ENCODE assay signal across 10 cellular contexts in genomic region chr14:102220031-102220430, GRCh38.
DNase-seq lines count a peak whose midpoint lies in the region; ATAC-seq lines count a peak whose summit lies in the region.
"Had no signal": no experiment of that assay in that cellular context is flagged by ENCODE, and none has a peak within 500 bp of the region (broad histone marks: within the 10 kb centered on the region; RNA-seq: fewer than 3 reads in every experiment).

No MANE protein-coding gene starts in this region.

- DNase-seq in activated CD4-positive, alpha-beta T cell treated with anti-CD3 and anti-CD28 coated beads, Interleukin-2, amount 50 U/mL, for 48 hours = peak; percentile 12 to 26
- no peak for DNase-seq in activated CD4-positive, alpha-beta T cell treated with anti-CD3 and anti-CD28 coated beads for 4 hours
- DNase-seq in naive B cell (peak; percentile 68), hippocampal formation (lab: John Stamatoyannopoulos, UW) (no peak), NCI-H510A (lab: John Stamatoyannopoulos, UW) (no peak), NCI-H187 treated with DMSO at 0.1 percent for 48 hours (lab: John Stamatoyannopoulos, UW) (no peak)
- DNase-seq: activated T-cell treated with anti-CD3 and anti-CD28 coated beads, Interleukin-2, amount 50 U/mL, for 4 hours; effector memory CD8-positive, alpha-beta T cell had no signal

- H3K27ac Mint-ChIP-seq in naive B cell = peak overlapping the region in 4 of 6 donors; percentile 53 to 97 (median 86)
- H3K27ac Mint-ChIP-seq: effector memory CD8-positive, alpha-beta T cell had no signal

- no peaks in the 10 kb centered on the region for H3K27me3 Mint-ChIP-seq in naive B cell
- H3K27me3 Mint-ChIP-seq: effector memory CD8-positive, alpha-beta T cell had no signal

- H3K4me1 Mint-ChIP-seq in naive B cell = peaks cover 9 to 19% (median 13%) of the 10 kb centered on the region in 3 donors

- H3K36me3 Mint-ChIP-seq in naive B cell = no peaks in the 10 kb centered on the region

- H3K9me3 Mint-ChIP-seq in naive B cell = no peaks in the 10 kb centered on the region
- H3K9me3 Mint-ChIP-seq: activated T-cell treated with anti-CD3 and anti-CD28 coated beads, Interleukin-2, amount 50 U/mL, for 4 hours; effector memory CD8-positive, alpha-beta T cell had no signal

- peak; percentile 95 for ATAC-seq in GM21529 (IDR thresholded peaks at IDR 0.05; ENCODE audit: unreplicated experiment)
- ATAC-seq in HG03354 (IDR thresholded peaks at IDR 0.05; ENCODE audit: poor library complexity, severe bottlenecking, unreplicated experiment) = peak; percentile 91
- ATAC-seq in naive B cell (ENCODE audit: low read depth in 2 of 2) = peak; percentile 97 to 98
- ATAC-seq: effector memory CD8-positive, alpha-beta T cell had no signal

- H3K4me3 Mint-ChIP-seq in naive B cell = peak overlapping the region in 2 of 8 donors; percentile 9 to 35
- H3K4me3 Mint-ChIP-seq: activated T-cell treated with anti-CD3 and anti-CD28 coated beads, Interleukin-2, amount 50 U/mL, for 4 hours; effector memory CD8-positive, alpha-beta T cell had no signal

Comparison
In these comparisons a context has a peak if more than half of its experiments do, and no peak if none do; other contexts are left out.
1. DNase-seq: peak in activated CD4-positive, alpha-beta T cell treated with anti-CD3 and anti-CD28 coated beads, Interleukin-2, amount 50 U/mL, for 48 hours (2 of 2) and naive B cell (single experiment); none in activated CD4-positive, alpha-beta T cell treated with anti-CD3 and anti-CD28 coated beads for 4 hours (0 of 2), hippocampal formation (0 of 2), NCI-H510A (single experiment) and NCI-H187 treated with DMSO at 0.1 percent for 48 hours (single experiment).
2. Peak in every context shown above with its lines, with median percentiles within 50 percentile points of each other: ATAC-seq.